In genomic region chr10:11880169-11881027, GRCh38 we compare ENCODE assay signal across 25 cellular contexts.
DNase-seq lines count a peak whose midpoint lies in the region; ATAC-seq and TF ChIP-seq lines count a peak whose summit lies in the region.
"Had no signal": no experiment of that assay in that cellular context is flagged by ENCODE, and none has a peak within 500 bp of the region (broad histone marks: within the 10 kb centered on the region; RNA-seq: fewer than 3 reads in every experiment).

No MANE protein-coding gene starts in this region.

- no peaks in the 10 kb centered on the region for H3K36me3 Mint-ChIP-seq in nephron progenitor cell (ENCODE audit: low read depth)
- H3K36me3 Mint-ChIP-seq: activated naive CD4-positive, alpha-beta T cell treated with anti-CD3 and anti-CD28 coated beads, Interleukin-2, amount 50 U/mL, for 24 hours; stimulated activated naive B cell treated with anti-CD40 and anti-IgM and Interleukin-4, amounts not matched to agents 10 μg/mL and 1 μg/mL and 100 μg/mL, for 72 hours had no signal

- peaks cover 4% of the 10 kb centered on the region for H3K4me1 Mint-ChIP-seq in stimulated activated naive CD8-positive, alpha-beta T cell treated with anti-CD3 and anti-CD28 coated beads, Interleukin-15, amount 100 ng/mL, for 72 hours
- H3K4me1 Mint-ChIP-seq in nephron progenitor cell: peaks cover 37% of the 10 kb centered on the region
- H3K4me1 Mint-ChIP-seq: activated B cell treated with CpG ODN at 0.5 μM for 24 hours; activated naive CD4-positive, alpha-beta T cell treated with anti-CD3 and anti-CD28 coated beads, Interleukin-2, amount 50 U/mL, for 24 hours had no signal

- H3K27ac ChIP-seq in epithelial cell of prostate: peak overlapping the region; percentile 100
- H3K27ac ChIP-seq: BLaER1 treated with 17β-estradiol and CSF1 and Interleukin-3, amounts not matched to agents 10 nM and 100 nM; coronary artery; ovary; SJSA1; transverse colon had no signal

- H3K27me3 Mint-ChIP-seq in stimulated activated naive CD8-positive, alpha-beta T cell treated with anti-CD3 and anti-CD28 coated beads, Interleukin-15, amount 100 ng/mL, for 72 hours: peaks cover 17% of the 10 kb centered on the region
- H3K27me3 Mint-ChIP-seq in nephron progenitor cell (ENCODE audit: low read depth, poor library complexity): no peaks in the 10 kb centered on the region
- H3K27me3 Mint-ChIP-seq: activated naive CD4-positive, alpha-beta T cell treated with anti-CD3 and anti-CD28 coated beads, Interleukin-2, amount 50 U/mL, for 24 hours; stimulated activated naive B cell treated with anti-CD40 and anti-IgM and Interleukin-4, amounts not matched to agents 10 μg/mL and 1 μg/mL and 100 μg/mL, for 72 hours had no signal

- peak overlapping the region in 1 of 2 donors; percentile 86 for H3K27ac Mint-ChIP-seq in stimulated activated naive CD8-positive, alpha-beta T cell treated with anti-CD3 and anti-CD28 coated beads, Interleukin-15, amount 100 ng/mL, for 72 hours
- peak overlapping the region; percentile 82 for H3K27ac Mint-ChIP-seq in nephron progenitor cell
- H3K27ac Mint-ChIP-seq: activated B cell treated with CpG ODN at 0.5 μM for 24 hours; activated CD8-positive, alpha-beta T cell treated with anti-CD3 and anti-CD28 coated beads, Interleukin-2, amount 10 ng/mL, durations not matched to agents 7 days and 5 days; activated naive CD4-positive, alpha-beta T cell treated with anti-CD3 and anti-CD28 coated beads, Interleukin-2, amount 50 U/mL, for 24 hours; stimulated activated naive B cell treated with anti-CD40 and anti-IgM and Interleukin-4, amounts not matched to agents 10 μg/mL and 1 μg/mL and 100 μg/mL, for 72 hours had no signal

- no peak for DNase-seq in stimulated activated naive CD8-positive, alpha-beta T cell treated with anti-CD3 and anti-CD28 coated beads, Interleukin-15, amount 100 ng/mL, for 72 hours
- DNase-seq in stimulated activated naive CD8-positive, alpha-beta T cell treated with anti-CD3 and anti-CD28 coated beads, Interleukin-15, Interleukin-2, amounts not matched to agents 100 U/mL and 50 U/mL, for 24 hours: no peak
- no peak for DNase-seq in epithelial cell of prostate (ENCODE audit: low read depth, low spot score)
- no peak for DNase-seq in nephron progenitor cell
- no peak for DNase-seq in NCI-H2081 (lab: John Stamatoyannopoulos, UW)
- no peak for DNase-seq in UCSD-AML1 (lab: John Stamatoyannopoulos, UW; ENCODE audit: unreplicated experiment)
- DNase-seq: activated B cell treated with CpG ODN at 0.5 μM for 24 hours; activated CD8-positive, alpha-beta T cell treated with anti-CD3 and anti-CD28 coated beads, Interleukin-2, amount 10 ng/mL, durations not matched to agents 7 days and 5 days; activated T-cell treated with anti-CD3 and anti-CD28 coated beads, Interleukin-2, amount 50 U/mL, for 4 hours; GOT3; left colon; NCI-H1436 treated with DMSO at 0.1 percent for 48 hours; NCI-H2171; NCI-H748 treated with DMSO at 0.1 percent for 48 hours; ovary; stimulated activated naive B cell treated with anti-CD40 and anti-IgM and Interleukin-4, amounts not matched to agents 10 μg/mL and 1 μg/mL and 100 μg/mL, for 72 hours; T-helper 2 cell; transverse colon had no signal

- no peak for TF ChIP-seq CTCF in nephron progenitor cell (IDR thresholded peaks at IDR 0.05)

- H3K9me3 Mint-ChIP-seq in stimulated activated naive CD8-positive, alpha-beta T cell treated with anti-CD3 and anti-CD28 coated beads, Interleukin-15, amount 100 ng/mL, for 72 hours: no peaks in the 10 kb centered on the region
- no peaks in the 10 kb centered on the region for H3K9me3 Mint-ChIP-seq in nephron progenitor cell
- H3K9me3 Mint-ChIP-seq: activated B cell treated with CpG ODN at 0.5 μM for 24 hours; activated naive CD4-positive, alpha-beta T cell treated with anti-CD3 and anti-CD28 coated beads, Interleukin-2, amount 50 U/mL, for 24 hours; activated T-cell treated with anti-CD3 and anti-CD28 coated beads, Interleukin-2, amount 50 U/mL, for 4 hours; stimulated activated naive B cell treated with anti-CD40 and anti-IgM and Interleukin-4, amounts not matched to agents 10 μg/mL and 1 μg/mL and 100 μg/mL, for 72 hours had no signal

- ATAC-seq in stimulated activated naive CD8-positive, alpha-beta T cell treated with anti-CD3 and anti-CD28 coated beads, Interleukin-15, amount 100 ng/mL, for 72 hours: peak; percentile 42
- ATAC-seq in stimulated activated naive CD8-positive, alpha-beta T cell treated with anti-CD3 and anti-CD28 coated beads, Interleukin-15, Interleukin-2, amounts not matched to agents 100 U/mL and 50 U/mL, for 24 hours: no peak
- ATAC-seq in HG03378 (IDR thresholded peaks at IDR 0.05; ENCODE audit: unreplicated experiment) (no peak), HG03159 (IDR thresholded peaks at IDR 0.05; ENCODE audit: unreplicated experiment) (no peak)
- ATAC-seq: activated CD8-positive, alpha-beta T cell treated with anti-CD3 and anti-CD28 coated beads, Interleukin-2, amount 10 ng/mL, durations not matched to agents 7 days and 5 days; activated T-cell treated with anti-CD3 and anti-CD28 coated beads, Interleukin-2, amount 50 U/mL, for 4 hours; sciatic nerve had no signal

- H3K4me3 Mint-ChIP-seq in stimulated activated naive CD8-positive, alpha-beta T cell treated with anti-CD3 and anti-CD28 coated beads, Interleukin-15, amount 100 ng/mL, for 72 hours: no peak overlapping the region
- no peak overlapping the region for H3K4me3 Mint-ChIP-seq in nephron progenitor cell
- H3K4me3 Mint-ChIP-seq: activated B cell treated with CpG ODN at 0.5 μM for 24 hours; activated CD8-positive, alpha-beta T cell treated with anti-CD3 and anti-CD28 coated beads, Interleukin-2, amount 10 ng/mL, durations not matched to agents 7 days and 5 days; activated naive CD4-positive, alpha-beta T cell treated with anti-CD3 and anti-CD28 coated beads, Interleukin-2, amount 50 U/mL, for 24 hours; activated T-cell treated with anti-CD3 and anti-CD28 coated beads, Interleukin-2, amount 50 U/mL, for 4 hours; stimulated activated naive B cell treated with anti-CD40 and anti-IgM and Interleukin-4, amounts not matched to agents 10 μg/mL and 1 μg/mL and 100 μg/mL, for 72 hours had no signal
